8 cellular contexts compared by ENCODE assay signal in genomic region chr4:56129431-56129861, GRCh38.
DNase-seq lines count a peak whose midpoint lies in the region; ATAC-seq, FAIRE-seq and TF ChIP-seq lines count a peak whose summit lies in the region.

No MANE protein-coding gene starts in this region.

- POLR2A ChIA-PET in SK-N-SH (lab: Yijun Ruan, JAX): no interaction called here

- 71% methylated on average over 7 of the region's 7 CpGs for WGBS in SK-N-SH (ENCODE audit: low lambda C conversion rate)

- H4K20me1 ChIP-seq in SK-N-SH (ENCODE audit: insufficient read depth) (no peaks in the 10 kb centered on the region), keratinocyte (ENCODE audit: control insufficient read depth, extremely low read depth, insufficient read depth, low read length) (no peaks in the 10 kb centered on the region)

- H3K9me1 ChIP-seq in keratinocyte (ENCODE audit: control insufficient read depth, extremely low read depth, insufficient read depth, low read length): no peaks in the 10 kb centered on the region

- peak; percentile 28; the same call in 1 of the 2 replicates for TF ChIP-seq CTCF in SK-N-SH (IDR thresholded peaks at IDR 0.05)
- peak; percentile 56 to 75 (median 59) for TF ChIP-seq CTCF in keratinocyte (optimal IDR thresholded peaks at IDR 0.05 in 1 of 3, IDR thresholded peaks at IDR 0.05 in 1 of 3, conservative IDR thresholded peaks at IDR 0.05 in 1 of 3; ENCODE audit: extremely low read depth in 1 of 3, insufficient read depth in 2 of 3, low read length in 3 of 3)

- no peak overlapping the region for H3K4me2 ChIP-seq in SK-N-SH
- H3K4me2 ChIP-seq in keratinocyte (ENCODE audit: control insufficient read depth, extremely low read depth, insufficient read depth, low read depth, low read length): no peak overlapping the region

- H3K79me2 ChIP-seq in SK-N-SH (ENCODE audit: insufficient read depth) (no peaks in the 10 kb centered on the region; the same call in 1 of the 2 replicates), keratinocyte (ENCODE audit: control insufficient read depth, insufficient read depth, low read length) (no peaks in the 10 kb centered on the region)

- no peaks in the 10 kb centered on the region for H3F3A ChIP-seq in SK-N-SH (replicated peaks; ENCODE audit: insufficient read depth)

- peak overlapping the region in 1 of 2 experiments; percentile 5; a peak in 2 of 4 replicates for H3K27ac ChIP-seq in SK-N-SH (ENCODE audit: low read depth in 2 of 2, low read length in 1 of 2)
- no peak overlapping the region for H3K27ac ChIP-seq in keratinocyte (ENCODE audit: control insufficient read depth, insufficient read depth, low read length)

- CTCF ChIA-PET in SK-N-SH (lab: Yijun Ruan, JAX): interaction anchor here (0.8 to 2.1 kb wide), 5 partner anchors 11 to 181 kb away, joined by 3 to 6 read pairs (median 4); partner anchors contain the start of gene CEP135

- H3K9ac ChIP-seq in SK-N-SH (no peak overlapping the region), keratinocyte (ENCODE audit: control insufficient read depth, extremely low read depth, insufficient read depth, low read length) (no peak overlapping the region)

- peak; percentile 55 for TF ChIP-seq RAD21 in SK-N-SH (IDR thresholded peaks at IDR 0.05; ENCODE audit: low read length)

- H3K4me1 ChIP-seq in SK-N-SH (ENCODE audit: control insufficient read depth in 1 of 2, insufficient read depth in 2 of 2, low read depth in 1 of 2, low read length in 1 of 2): peaks cover 4 to 19% of the 10 kb centered on the region in 2 experiments; a peak in 2 of 4 replicates
- no peaks in the 10 kb centered on the region for H3K4me1 ChIP-seq in keratinocyte (ENCODE audit: control insufficient read depth, extremely low read depth, insufficient read depth, low read length)

- no peak for FAIRE-seq in keratinocyte (lab: Jason Lieb, UNC)

- ATAC-seq in GM19452 (IDR thresholded peaks at IDR 0.05; ENCODE audit: unreplicated experiment): no peak
- ATAC-seq in GM18505 (IDR thresholded peaks at IDR 0.05; ENCODE audit: unreplicated experiment): no peak

- DNase-seq in DMS53 (lab: John Stamatoyannopoulos, UW) (peak; percentile 81), H4 (ENCODE audit: low spot score) (peak; percentile 28), SK-N-SH (no peak), keratinocyte (ENCODE audit: low read depth, low spot score) (no peak), DMS79 treated with DMSO at 0.1 percent for 48 hours (lab: John Stamatoyannopoulos, UW) (no peak), nucleus accumbens (lab: John Stamatoyannopoulos, UW) (no peak)

- H3K36me3 ChIP-seq in SK-N-SH (replicated peaks in 1 of 2; ENCODE audit: control insufficient read depth in 1 of 2, insufficient read depth in 2 of 2, low read length in 1 of 2) (no peaks in the 10 kb centered on the region), keratinocyte (ENCODE audit: control insufficient read depth in 2 of 2, extremely low read depth in 1 of 2, insufficient read depth in 2 of 2, low read length in 2 of 2) (no peaks in the 10 kb centered on the region)

- no peak overlapping the region for H3K4me3 ChIP-seq in SK-N-SH (ENCODE audit: low read depth in 2 of 2, low read length in 1 of 2)
- no peak overlapping the region for H3K4me3 ChIP-seq in keratinocyte (ENCODE audit: control insufficient read depth in 2 of 3, extremely low read depth in 1 of 3, insufficient read depth in 2 of 3, low read depth in 1 of 3, low read length in 3 of 3)

- no peak for TF ChIP-seq POLR2A in GM18505 (IDR thresholded peaks at IDR 0.05; ENCODE audit: borderline replicate concordance, extremely low read depth, insufficient read depth, insufficient read length)

- H2AFZ ChIP-seq in SK-N-SH (ENCODE audit: low read depth) (no peak overlapping the region), keratinocyte (ENCODE audit: control insufficient read depth, low read length) (no peak overlapping the region)

- H3K27me3 ChIP-seq in SK-N-SH (ENCODE audit: insufficient read depth) (no peaks in the 10 kb centered on the region), keratinocyte (ENCODE audit: control insufficient read depth, extremely low read depth, insufficient read depth, low read length) (no peaks in the 10 kb centered on the region)

- dilution Hi-C loops in keratinocyte (cut with MboI; ENCODE audit: extremely low pct_ligation_motif_present, low sequenced_read_pairs): no loop called here

- no peaks in the 10 kb centered on the region for H3K9me2 ChIP-seq in SK-N-SH

- no peak for TF ChIP-seq EP300 in SK-N-SH (IDR thresholded peaks at IDR 0.05; ENCODE audit: borderline replicate concordance in 1 of 2, low read depth in 1 of 2, low read length in 1 of 2)

- no peaks in the 10 kb centered on the region for H3K9me3 ChIP-seq in SK-N-SH
- H3K9me3 ChIP-seq in keratinocyte (ENCODE audit: control insufficient read depth, low read depth, low read length): no peaks in the 10 kb centered on the region

TF ChIP-seq in SK-N-SH, 30 proteins besides CTCF, POLR2A, EP300 and RAD21:
- TF ChIP-seq, protein P1, sequence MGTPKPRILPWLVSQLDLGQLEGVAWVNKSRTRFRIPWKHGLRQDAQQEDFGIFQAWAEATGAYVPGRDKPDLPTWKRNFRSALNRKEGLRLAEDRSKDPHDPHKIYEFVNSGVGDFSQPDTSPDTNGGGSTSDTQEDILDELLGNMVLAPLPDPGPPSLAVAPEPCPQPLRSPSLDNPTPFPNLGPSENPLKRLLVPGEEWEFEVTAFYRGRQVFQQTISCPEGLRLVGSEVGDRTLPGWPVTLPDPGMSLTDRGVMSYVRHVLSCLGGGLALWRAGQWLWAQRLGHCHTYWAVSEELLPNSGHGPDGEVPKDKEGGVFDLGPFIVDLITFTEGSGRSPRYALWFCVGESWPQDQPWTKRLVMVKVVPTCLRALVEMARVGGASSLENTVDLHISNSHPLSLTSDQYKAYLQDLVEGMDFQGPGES (IDR thresholded peaks at IDR 0.05; ENCODE audit: low read depth, low read length): no peak
- TF ChIP-seq REST (IDR thresholded peaks at IDR 0.05; ENCODE audit: low read depth, low read length) (no peak), RFX5 (IDR thresholded peaks at IDR 0.05; ENCODE audit: low read length) (no peak)

Comparison
In these comparisons a context has a peak if more than half of its experiments do, and no peak if none do; other contexts are left out.
1. DNase-seq: peak in DMS53 (single experiment) and H4 (single experiment); none in SK-N-SH (single experiment), keratinocyte (single experiment), DMS79 treated with DMSO at 0.1 percent for 48 hours (single experiment) and nucleus accumbens (0 of 56).